10 cellular contexts compared by ENCODE assay signal in genomic region chr19:1155352-1156304, GRCh38. TPM values are rescaled to one million over a fixed set of nuclear protein-coding genes. Genes with fewer than 3 reads are reported as not detected.
A peak's percentile ranks its signal among the peaks of the same experiment; 100 is the strongest.
DNase-seq lines count a peak whose midpoint lies in the region; ATAC-seq and TF ChIP-seq lines count a peak whose summit lies in the region.
"Had no signal": no experiment of that assay in that cellular context is flagged by ENCODE, and none has a peak within 500 bp of the region (broad histone marks: within the 10 kb centered on the region; RNA-seq: fewer than 3 reads in every experiment).

No MANE protein-coding gene starts in this region.

- no peak overlapping the region for H3K4me3 Mint-ChIP-seq in neural progenitor cell
- no peak overlapping the region for H3K4me3 Mint-ChIP-seq in GM23338

- H3K9me3 ChIP-seq in adrenal gland (replicated peaks in 1 of 3) (no peaks in the 10 kb centered on the region), neural progenitor cell (ENCODE audit: low read depth) (no peaks in the 10 kb centered on the region), upper lobe of right lung (no peaks in the 10 kb centered on the region)

- H3K27ac Mint-ChIP-seq in neural progenitor cell (no peak overlapping the region), GM23338 (no peak overlapping the region)

- peak; percentile 35 to 93 (median 84) for DNase-seq in adrenal gland
- DNase-seq in fibroblast of villous mesenchyme (ENCODE audit: low read depth) = peak; percentile 43
- DNase-seq in neural progenitor cell (ENCODE audit: low spot score) = no peak
- DNase-seq in upper lobe of right lung = no peak
- DNase-seq in iPS-NIHi7 (ENCODE audit: extremely low spot score) = no peak
- DNase-seq in H7 = no peak
- DNase-seq in GM23338 (ENCODE audit: low spot score) = no peak
- DNase-seq in middle frontal gyrus (ENCODE audit: extremely low spot score, low spot score) = no peak
- DNase-seq: NCI-H446 treated with DMSO at 0.1 percent for 48 hours; stimulated activated CD4-positive, alpha-beta T cell treated with anti-CD3 and anti-CD28 coated beads, Interleukin-15, amount 100 ng/mL, for 24 hours had no signal

- peaks cover 5% of the 10 kb centered on the region for H4K20me1 ChIP-seq in neural progenitor cell (ENCODE audit: low read depth)
- H4K20me1 ChIP-seq in GM23338 (replicated peaks; ENCODE audit: insufficient read depth) = no peaks in the 10 kb centered on the region; the same call in 1 of the 2 replicates

- no peaks in the 10 kb centered on the region for H3K4me1 Mint-ChIP-seq in neural progenitor cell
- H3K4me1 Mint-ChIP-seq in GM23338 = peaks cover 3% of the 10 kb centered on the region

- peaks cover 0 to 33% of the 10 kb centered on the region in 2 donors for H3K36me3 ChIP-seq in adrenal gland (replicated peaks in 1 of 2)
- no peaks in the 10 kb centered on the region for H3K36me3 ChIP-seq in neural progenitor cell
- peaks cover 26% of the 10 kb centered on the region for H3K36me3 ChIP-seq in upper lobe of right lung
- H3K36me3 ChIP-seq in H7 (replicated peaks; ENCODE audit: control insufficient read depth, insufficient read depth, low read length) = no peaks in the 10 kb centered on the region; the same call in none of the 2 replicates
- H3K36me3 ChIP-seq in GM23338 (ENCODE audit: insufficient read depth) = no peaks in the 10 kb centered on the region

- H3F3A ChIP-seq in neural progenitor cell (ENCODE audit: low read depth) (no peaks in the 10 kb centered on the region), GM23338 (replicated peaks; ENCODE audit: low read depth) (0 out of 2 replicates have a peak, but pooled peaks cover 3% of the 10 kb centered on the region)

- peak overlapping the region in 1 of 4 donors; percentile 37 for H3K4me3 ChIP-seq in adrenal gland
- H3K4me3 ChIP-seq in fibroblast of villous mesenchyme (ENCODE audit: low read depth, low read length) = peak overlapping the region; percentile 32
- H3K4me3 ChIP-seq in neural progenitor cell = no peak overlapping the region
- H3K4me3 ChIP-seq in upper lobe of right lung = peak overlapping the region; percentile 45
- no peak overlapping the region for H3K4me3 ChIP-seq in H7 (ENCODE audit: insufficient read depth, low read depth, low read length)
- no peak overlapping the region for H3K4me3 ChIP-seq in GM23338

- peaks cover 37 to 54% of the 10 kb centered on the region in 2 donors for H3K4me1 ChIP-seq in adrenal gland (replicated peaks in 1 of 2)
- H3K4me1 ChIP-seq in neural progenitor cell = no peaks in the 10 kb centered on the region
- peaks cover 50% of the 10 kb centered on the region for H3K4me1 ChIP-seq in upper lobe of right lung
- no peaks in the 10 kb centered on the region for H3K4me1 ChIP-seq in GM23338 (ENCODE audit: insufficient read depth)

- H3K27me3 Mint-ChIP-seq in neural progenitor cell (ENCODE audit: insufficient read depth, low read depth) (no peaks in the 10 kb centered on the region), GM23338 (ENCODE audit: insufficient read depth, low read depth, poor library complexity) (peaks cover 4% of the 10 kb centered on the region)

- H3K27ac ChIP-seq in adrenal gland (peak overlapping the region; percentile 90 to 99 (median 99)), neural progenitor cell (no peak overlapping the region), upper lobe of right lung (peak overlapping the region; percentile 97), GM23338 (ENCODE audit: low read depth) (no peak overlapping the region)

- peak overlapping the region; percentile 27 for H3K9ac ChIP-seq in neural progenitor cell

- H3K27me3 ChIP-seq in adrenal gland (no peaks in the 10 kb centered on the region), neural progenitor cell (no peaks in the 10 kb centered on the region), upper lobe of right lung (no peaks in the 10 kb centered on the region), H7 (ENCODE audit: control insufficient read depth, insufficient read depth, low read length) (no peaks in the 10 kb centered on the region), GM23338 (ENCODE audit: insufficient read depth) (no peaks in the 10 kb centered on the region)

- H2AFZ ChIP-seq in neural progenitor cell (replicated peaks) (no peak overlapping the region), GM23338 (no peak overlapping the region)

- H3K79me2 ChIP-seq in neural progenitor cell (ENCODE audit: low read depth) (no peaks in the 10 kb centered on the region), GM23338 (replicated peaks; ENCODE audit: insufficient read depth) (peaks cover 10% of the 10 kb centered on the region; the same call in 1 of the 2 replicates)

- no peak for TF ChIP-seq POLR2A in adrenal gland (IDR thresholded peaks at IDR 0.05)

- H3K9me2 ChIP-seq in GM23338 (ENCODE audit: insufficient read depth) = no peaks in the 10 kb centered on the region

- WGBS in adrenal gland, 4 donors = 10 to 70% (median 64%) methylated on average over 2 to 29 of the region's 29 CpGs

- no peak overlapping the region for H3K4me2 ChIP-seq in neural progenitor cell
- no peak overlapping the region for H3K4me2 ChIP-seq in GM23338

- H3K36me3 Mint-ChIP-seq in neural progenitor cell (peaks cover 2% of the 10 kb centered on the region), GM23338 (ENCODE audit: low read depth) (peaks cover 15% of the 10 kb centered on the region)

- ATAC-seq in upper lobe of right lung (peak; percentile 31), GM23338 (no peak)

- TF ChIP-seq CTCF in adrenal gland (IDR thresholded peaks at IDR 0.05) (no peak), fibroblast of villous mesenchyme (IDR thresholded peaks at IDR 0.05; ENCODE audit: insufficient read depth, low read depth, low read length) (no peak), neural progenitor cell (IDR thresholded peaks at IDR 0.05) (no peak), upper lobe of right lung (IDR thresholded peaks at IDR 0.05) (no peak), GM23338 (conservative IDR thresholded peaks at IDR 0.05; ENCODE audit: low read depth in 2 of 2) (no peak)

- H3K9me3 Mint-ChIP-seq in neural progenitor cell = no peaks in the 10 kb centered on the region
- no peaks in the 10 kb centered on the region for H3K9me3 Mint-ChIP-seq in GM23338

- intact Hi-C loops in adrenal gland (cut with DNase I) (no loop called here), upper lobe of right lung (cut with DNase I) (no loop called here)

TF ChIP-seq in GM23338, 12 proteins besides CTCF, POLR2A, EP300 and RAD21 (continues in another document):
- TF ChIP-seq POLR2AphosphoS5 (IDR thresholded peaks at IDR 0.05; ENCODE audit: low read depth) (no peak), ZNF331 (CRISPR knock-in tag; IDR thresholded peaks at IDR 0.05; ENCODE audit: low read depth) (no peak)

RNA-seq across cellular contexts. Expression of gene SBNO2, which starts 18.4 kb away (rescaled TPM):
- 100 to 1,000 TPM in 3 of 8 donors, 10 to 100 TPM in 5; 33.0 to 176 (median 77.2) TPM for total RNA-seq in adrenal gland
- 100 to 1,000 TPM in 1 of 3 donors, 10 to 100 TPM in 2; 13.6 to 118 (median 84.2) TPM for polyA plus RNA-seq in adrenal gland
- 69.5 and 69.9 TPM in 2 replicates for total RNA-seq in fibroblast of villous mesenchyme
- total RNA-seq in neural progenitor cell (ENCODE audit: low replicate concordance) = 3.3 and 16.2 TPM in 2 replicates
- 125 TPM for total RNA-seq in upper lobe of right lung
- 31.4 and 41.3 TPM in 2 replicates for total RNA-seq in H7 (2014; rRNA removed; shearing (Covaris generic))
- total RNA-seq in GM23338 (2014; rRNA removed; shearing (Covaris generic)) = 28.0 and 35.4 TPM in 2 replicates
- polyA plus RNA-seq in GM23338 (2016; fragmentation: Nextera tagmentation; extraction: Ambion mirVana) = 6.3 and 6.9 TPM in 2 replicates

RNA-seq across cellular contexts. Expression of gene STK11, which starts 50.0 kb away (rescaled TPM):
- total RNA-seq in adrenal gland = 100 to 1,000 TPM in 3 of 8 donors, 10 to 100 TPM in 5; 53.5 to 117 (median 93.7) TPM
- polyA plus RNA-seq in adrenal gland = 100 to 1,000 TPM in 1 of 3 donors, 10 to 100 TPM in 2; 37.8 to 148 (median 94.5) TPM
- total RNA-seq in fibroblast of villous mesenchyme = 90.8 and 94.1 TPM in 2 replicates
- 27.4 and 67.3 TPM in 2 replicates for total RNA-seq in neural progenitor cell (ENCODE audit: low replicate concordance)
- 51.8 TPM for total RNA-seq in upper lobe of right lung
- 96.3 and 99.0 TPM in 2 replicates for total RNA-seq in H7 (2014; rRNA removed; shearing (Covaris generic))
- 84.4 and 96.5 TPM in 2 replicates for total RNA-seq in GM23338 (2014; rRNA removed; shearing (Covaris generic))
- polyA plus RNA-seq in GM23338 (2016; fragmentation: Nextera tagmentation; extraction: Ambion mirVana) = 19.4 and 23.7 TPM in 2 replicates

RNA-seq across cellular contexts. Expression of gene GPX4, which starts 51.8 kb away (rescaled TPM):
- total RNA-seq in adrenal gland (1,000 to 10,000 TPM in 1 of 8 donors, 100 to 1,000 TPM in 7; 385 to 1,424 (median 704) TPM), fibroblast of villous mesenchyme (254 and 337 TPM in 2 replicates), neural progenitor cell (ENCODE audit: low replicate concordance) (289 and 439 TPM in 2 replicates), upper lobe of right lung (387 TPM)
- polyA plus RNA-seq in adrenal gland (1,000 to 10,000 TPM in 2 of 3 donors, 100 to 1,000 TPM in 1; 420 to 1,267 (median 1,035) TPM), GM23338 (2016; fragmentation: Nextera tagmentation; extraction: Ambion mirVana) (543 and 573 TPM in 2 replicates)
- total RNA-seq in H7 (2014; rRNA removed; shearing (Covaris generic)) = 620 and 671 TPM in 2 replicates
- 284 and 351 TPM in 2 replicates for total RNA-seq in GM23338 (2014; rRNA removed; shearing (Covaris generic))

Comparison
In these comparisons a context has a peak if more than half of its experiments do, and no peak if none do; other contexts are left out.
1. DNase-seq: peak in adrenal gland (7 of 7) and fibroblast of villous mesenchyme (single experiment); none in neural progenitor cell (single experiment), upper lobe of right lung (single experiment), iPS-NIHi7 (single experiment), H7 (single experiment), GM23338 (single experiment) and middle frontal gyrus (single experiment).
2. H3K27ac ChIP-seq: peak in adrenal gland (5 of 5) and upper lobe of right lung (single experiment); none in neural progenitor cell (single experiment) and GM23338 (single experiment).
3. H3K4me3 ChIP-seq: peak in fibroblast of villous mesenchyme (single experiment) and upper lobe of right lung (single experiment); none in neural progenitor cell (single experiment), H7 (single experiment) and GM23338 (single experiment).